In the genomic region with DNA sequence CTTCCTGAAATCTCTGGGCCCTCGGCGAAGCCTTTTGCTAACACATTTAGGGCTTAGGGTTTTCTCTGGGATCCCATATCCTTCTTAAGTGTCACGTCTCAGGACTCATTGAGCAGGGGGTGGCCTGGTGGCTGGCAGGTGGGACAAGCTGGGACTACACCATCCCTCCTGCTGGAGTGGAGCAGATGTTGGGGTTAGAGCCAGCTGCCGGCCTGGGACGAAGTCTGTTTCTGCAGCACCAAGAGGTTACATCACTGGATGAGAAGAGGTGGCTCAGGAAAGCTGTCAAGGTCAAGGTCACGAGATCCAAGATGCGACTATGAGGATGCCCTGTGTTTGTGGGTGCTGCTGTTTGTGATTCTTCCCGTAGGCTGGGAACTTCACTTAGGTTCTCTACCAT, we compare ENCODE assay signal across 21 cellular contexts. TPM values are rescaled to one million over a fixed set of nuclear protein-coding genes. Genes with fewer than 3 reads are reported as not detected.
DNase-seq lines count a peak whose midpoint lies in the region; ATAC-seq and TF ChIP-seq lines count a peak whose summit lies in the region.
"Had no signal": no experiment of that assay in that cellular context is flagged by ENCODE, and none has a peak within 500 bp of the region (broad histone marks: within the 10 kb centered on the region; RNA-seq: fewer than 3 reads in every experiment).

No MANE protein-coding gene starts in this region.

- DNase-seq in activated naive CD8-positive, alpha-beta T cell treated with anti-CD3 and anti-CD28 coated beads for 36 hours, result no peak
- no peak for DNase-seq in activated naive CD8-positive, alpha-beta T cell treated with anti-CD3 and anti-CD28 coated beads, Interleukin-2, amount 50 U/mL, for 24 hours
- peak; percentile 42 for DNase-seq in fibroblast of villous mesenchyme (ENCODE audit: low read depth)
- DNase-seq in smooth muscle cell (lab: John Stamatoyannopoulos, UW; ENCODE audit: unreplicated experiment), result no peak
- no peak for DNase-seq in stimulated activated CD4-positive, alpha-beta T cell treated with anti-CD3 and anti-CD28 coated beads, Interleukin-1b, Interleukin-23, amount 100 ng/mL, for 48 hours
- DNase-seq in SHP77 treated with DMSO at 0.1 percent for 48 hours (lab: John Stamatoyannopoulos, UW), result no peak
- DNase-seq: activated T-cell treated with anti-CD3 and anti-CD28 coated beads, Interleukin-2, amount 50 U/mL, for 4 hours; dorsolateral prefrontal cortex; MM.1S; NCI-H2029 treated with DMSO at 0.1 percent for 48 hours; NCI-H774; retina; stimulated activated CD4-positive, alpha-beta T cell treated with anti-CD3 and anti-CD28 coated beads, Interleukin-4, amount 100 ng/mL, for 4 hours had no signal

- H3K27ac ChIP-seq in smooth muscle cell (ENCODE audit: low read depth), result no peak overlapping the region
- H3K27ac ChIP-seq: ascending aorta, dorsolateral prefrontal cortex, RWPE1 had no signal

- H3K4me1 ChIP-seq in smooth muscle cell (ENCODE audit: low read depth), result no peaks in the 10 kb centered on the region
- H3K4me1 ChIP-seq: ascending aorta had no signal

- H3K9me3 Mint-ChIP-seq in activated naive CD8-positive, alpha-beta T cell treated with anti-CD3 and anti-CD28 coated beads for 36 hours, result no peaks in the 10 kb centered on the region
- peaks cover 4% of the 10 kb centered on the region for H3K9me3 Mint-ChIP-seq in activated naive CD8-positive, alpha-beta T cell treated with anti-CD3 and anti-CD28 coated beads, Interleukin-2, amount 50 U/mL, for 24 hours
- H3K9me3 Mint-ChIP-seq: activated T-cell treated with anti-CD3 and anti-CD28 coated beads, Interleukin-2, amount 50 U/mL, for 4 hours; natural killer cell treated with Interleukin-12 subunit alpha and Interleukin-12 subunit beta and Interleukin-15 and Interleukin-18, amount 100 ng/mL, for 72 hours had no signal

- no peak overlapping the region for H3K4me2 ChIP-seq in smooth muscle cell

- H3K9me3 ChIP-seq in smooth muscle cell (replicated peaks; ENCODE audit: low read depth), result no peaks in the 10 kb centered on the region
- H3K9me3 ChIP-seq: ascending aorta had no signal

- H3F3A ChIP-seq in smooth muscle cell (ENCODE audit: low read depth), result no peaks in the 10 kb centered on the region

- H3K9ac ChIP-seq in smooth muscle cell (ENCODE audit: low read depth), result no peak overlapping the region

- H3K27me3 Mint-ChIP-seq in activated naive CD8-positive, alpha-beta T cell treated with anti-CD3 and anti-CD28 coated beads for 36 hours, result peaks cover 5% of the 10 kb centered on the region
- H3K27me3 Mint-ChIP-seq in activated naive CD8-positive, alpha-beta T cell treated with anti-CD3 and anti-CD28 coated beads, Interleukin-2, amount 50 U/mL, for 24 hours, result peaks cover 19% of the 10 kb centered on the region

- no peaks in the 10 kb centered on the region for H3K36me3 ChIP-seq in smooth muscle cell (ENCODE audit: low read depth)
- H3K36me3 ChIP-seq: ascending aorta, tibial nerve had no signal

- H4K20me1 ChIP-seq in smooth muscle cell (ENCODE audit: low read depth), result no peaks in the 10 kb centered on the region

- TF ChIP-seq CTCF in fibroblast of villous mesenchyme (IDR thresholded peaks at IDR 0.05; ENCODE audit: insufficient read depth, low read depth, low read length) (no peak), smooth muscle cell (IDR thresholded peaks at IDR 0.05; ENCODE audit: borderline replicate concordance, insufficient read depth, poor library complexity, severe bottlenecking) (no peak)

- H3K79me2 ChIP-seq in smooth muscle cell (ENCODE audit: low read depth), result no peaks in the 10 kb centered on the region

- H2AFZ ChIP-seq in smooth muscle cell (ENCODE audit: low read depth), result peak overlapping the region; percentile 89

- no peaks in the 10 kb centered on the region for H3K27me3 ChIP-seq in smooth muscle cell (ENCODE audit: low read depth)
- H3K27me3 ChIP-seq: ascending aorta, dorsolateral prefrontal cortex, tibial nerve had no signal

- WGBS in smooth muscle cell (ENCODE audit: low lambda C conversion rate), result 91% methylated on average over 8 of the region's 8 CpGs

- no peaks in the 10 kb centered on the region for H3K36me3 Mint-ChIP-seq in activated naive CD8-positive, alpha-beta T cell treated with anti-CD3 and anti-CD28 coated beads for 36 hours
- no peaks in the 10 kb centered on the region for H3K36me3 Mint-ChIP-seq in activated naive CD8-positive, alpha-beta T cell treated with anti-CD3 and anti-CD28 coated beads, Interleukin-2, amount 50 U/mL, for 24 hours (ENCODE audit: low read depth)
- H3K36me3 Mint-ChIP-seq: natural killer cell treated with Interleukin-12 subunit alpha and Interleukin-12 subunit beta and Interleukin-15 and Interleukin-18, amount 100 ng/mL, for 72 hours had no signal

- ATAC-seq in activated naive CD8-positive, alpha-beta T cell treated with anti-CD3 and anti-CD28 coated beads, Interleukin-2, amount 50 U/mL, for 24 hours, result no peak
- peak; percentile 11; the same call in 1 of the 3 replicates for ATAC-seq in SK-N-SH treated with all-trans-retinoic acid at 6 μM for 48 hours
- no peak for ATAC-seq in HG03439 (IDR thresholded peaks at IDR 0.05; ENCODE audit: unreplicated experiment)
- ATAC-seq: activated T-cell treated with anti-CD3 and anti-CD28 coated beads, Interleukin-2, amount 50 U/mL, for 4 hours had no signal

- peak overlapping the region; percentile 40 for H3K27ac Mint-ChIP-seq in activated naive CD8-positive, alpha-beta T cell treated with anti-CD3 and anti-CD28 coated beads for 36 hours
- H3K27ac Mint-ChIP-seq in activated naive CD8-positive, alpha-beta T cell treated with anti-CD3 and anti-CD28 coated beads, Interleukin-2, amount 50 U/mL, for 24 hours, result no peak overlapping the region
- H3K27ac Mint-ChIP-seq: activated CD4-positive, alpha-beta T cell treated with anti-CD3 and anti-CD28 coated beads for 36 hours had no signal

- H3K4me1 Mint-ChIP-seq in activated naive CD8-positive, alpha-beta T cell treated with anti-CD3 and anti-CD28 coated beads for 36 hours, result peaks cover 47% of the 10 kb centered on the region
- H3K4me1 Mint-ChIP-seq in activated naive CD8-positive, alpha-beta T cell treated with anti-CD3 and anti-CD28 coated beads, Interleukin-2, amount 50 U/mL, for 24 hours, result peaks cover 50% of the 10 kb centered on the region

- no peak overlapping the region for H3K4me3 Mint-ChIP-seq in activated naive CD8-positive, alpha-beta T cell treated with anti-CD3 and anti-CD28 coated beads for 36 hours
- no peak overlapping the region for H3K4me3 Mint-ChIP-seq in activated naive CD8-positive, alpha-beta T cell treated with anti-CD3 and anti-CD28 coated beads, Interleukin-2, amount 50 U/mL, for 24 hours
- H3K4me3 Mint-ChIP-seq: activated CD4-positive, alpha-beta T cell treated with anti-CD3 and anti-CD28 coated beads for 36 hours; activated T-cell treated with anti-CD3 and anti-CD28 coated beads, Interleukin-2, amount 50 U/mL, for 4 hours had no signal

- H3K4me3 ChIP-seq in fibroblast of villous mesenchyme (ENCODE audit: low read depth, low read length) (no peak overlapping the region), smooth muscle cell (no peak overlapping the region)
- H3K4me3 ChIP-seq: ascending aorta, dorsolateral prefrontal cortex, lung, tibial nerve had no signal

TF ChIP-seq in SK-N-SH treated with all-trans-retinoic acid at 6 μM for 48 hours, 23 proteins besides CTCF, POLR2A, EP300 and RAD21:
- no peak for TF ChIP-seq ZC3H10 (CRISPR knock-in tag; IDR thresholded peaks at IDR 0.05)
- no peak for TF ChIP-seq ESRRG (CRISPR knock-in tag; IDR thresholded peaks at IDR 0.05)
- TF ChIP-seq BACH2 (CRISPR knock-in tag; IDR thresholded peaks at IDR 0.05; ENCODE audit: borderline replicate concordance), result no peak
- TF ChIP-seq, protein P1, sequence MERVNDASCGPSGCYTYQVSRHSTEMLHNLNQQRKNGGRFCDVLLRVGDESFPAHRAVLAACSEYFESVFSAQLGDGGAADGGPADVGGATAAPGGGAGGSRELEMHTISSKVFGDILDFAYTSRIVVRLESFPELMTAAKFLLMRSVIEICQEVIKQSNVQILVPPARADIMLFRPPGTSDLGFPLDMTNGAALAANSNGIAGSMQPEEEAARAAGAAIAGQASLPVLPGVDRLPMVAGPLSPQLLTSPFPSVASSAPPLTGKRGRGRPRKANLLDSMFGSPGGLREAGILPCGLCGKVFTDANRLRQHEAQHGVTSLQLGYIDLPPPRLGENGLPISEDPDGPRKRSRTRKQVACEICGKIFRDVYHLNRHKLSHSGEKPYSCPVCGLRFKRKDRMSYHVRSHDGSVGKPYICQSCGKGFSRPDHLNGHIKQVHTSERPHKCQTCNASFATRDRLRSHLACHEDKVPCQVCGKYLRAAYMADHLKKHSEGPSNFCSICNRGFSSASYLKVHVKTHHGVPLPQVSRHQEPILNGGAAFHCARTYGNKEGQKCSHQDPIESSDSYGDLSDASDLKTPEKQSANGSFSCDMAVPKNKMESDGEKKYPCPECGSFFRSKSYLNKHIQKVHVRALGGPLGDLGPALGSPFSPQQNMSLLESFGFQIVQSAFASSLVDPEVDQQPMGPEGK (CRISPR knock-in tag; IDR thresholded peaks at IDR 0.05; ENCODE audit: borderline replicate concordance), result no peak
- TF ChIP-seq, protein P2, sequence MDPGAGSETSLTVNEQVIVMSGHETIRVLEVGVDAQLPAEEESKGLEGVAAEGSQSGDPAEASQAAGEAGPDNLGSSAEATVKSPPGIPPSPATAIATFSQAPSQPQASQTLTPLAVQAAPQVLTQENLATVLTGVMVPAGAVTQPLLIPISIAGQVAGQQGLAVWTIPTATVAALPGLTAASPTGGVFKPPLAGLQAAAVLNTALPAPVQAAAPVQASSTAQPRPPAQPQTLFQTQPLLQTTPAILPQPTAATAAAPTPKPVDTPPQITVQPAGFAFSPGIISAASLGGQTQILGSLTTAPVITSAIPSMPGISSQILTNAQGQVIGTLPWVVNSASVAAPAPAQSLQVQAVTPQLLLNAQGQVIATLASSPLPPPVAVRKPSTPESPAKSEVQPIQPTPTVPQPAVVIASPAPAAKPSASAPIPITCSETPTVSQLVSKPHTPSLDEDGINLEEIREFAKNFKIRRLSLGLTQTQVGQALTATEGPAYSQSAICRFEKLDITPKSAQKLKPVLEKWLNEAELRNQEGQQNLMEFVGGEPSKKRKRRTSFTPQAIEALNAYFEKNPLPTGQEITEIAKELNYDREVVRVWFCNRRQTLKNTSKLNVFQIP (CRISPR knock-in tag; IDR thresholded peaks at IDR 0.05; ENCODE audit: borderline replicate concordance, low read depth), result no peak
- no peak for TF ChIP-seq ZNF8 (CRISPR knock-in tag; IDR thresholded peaks at IDR 0.05)
- TF ChIP-seq ISL1 (CRISPR knock-in tag; IDR thresholded peaks at IDR 0.05), result no peak

RNA-seq across cellular contexts. Expression of a gene that starts 16.3 kb away (rescaled TPM):
- not detected for total RNA-seq in activated naive CD8-positive, alpha-beta T cell treated with anti-CD3 and anti-CD28 coated beads for 36 hours
- total RNA-seq in fibroblast of villous mesenchyme, result under 0.01 TPM in 1 of 2 replicates, not detected in the other
- not detected in 2 replicates for total RNA-seq in smooth muscle cell
- polyA plus RNA-seq in smooth muscle cell, result 0.20 TPM in 1 of 2 replicates, not detected in the other
- total RNA-seq: activated T-cell treated with anti-CD3 and anti-CD28 coated beads, Interleukin-2, amount 50 U/mL, for 4 hours; ascending aorta; tibial nerve had no signal
